19 cellular contexts compared by ENCODE assay signal in the genomic region with DNA sequence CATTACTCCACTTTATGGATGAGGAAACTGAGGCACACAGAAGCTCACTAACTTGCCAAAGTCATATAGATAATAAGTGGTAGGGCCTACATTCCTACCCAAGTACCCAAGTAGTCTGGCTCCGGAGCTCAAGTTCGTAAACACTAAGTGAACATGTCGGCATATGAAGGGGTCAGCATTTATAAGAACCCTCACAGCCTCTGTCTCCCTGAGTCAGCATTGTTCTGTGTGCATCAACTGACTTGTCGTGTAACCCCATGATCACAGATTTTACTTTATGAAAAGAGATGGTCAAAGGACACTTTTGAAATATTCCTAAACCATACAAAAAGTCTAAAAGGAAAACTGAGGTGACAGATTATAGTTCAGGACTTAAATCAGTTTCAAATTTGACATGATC.
"Had no signal": no experiment of that assay in that cellular context is flagged by ENCODE, and none has a peak within 500 bp of the region (broad histone marks: within the 10 kb centered on the region; RNA-seq: fewer than 3 reads in every experiment).

No MANE protein-coding gene starts in this region.

- H3K4me1 Mint-ChIP-seq: activated naive CD4-positive, alpha-beta T cell treated with anti-CD3 and anti-CD28 coated beads, Interleukin-2, amount 10 ng/mL, durations not matched to agents 7 days and 5 days; stimulated activated naive CD8-positive, alpha-beta T cell treated with anti-CD3 and anti-CD28 coated beads, Interleukin-15, amount 100 ng/mL, for 72 hours had no signal

- H3K4me3 ChIP-seq: hepatocyte, left lung, tibial artery had no signal

- H3K27ac Mint-ChIP-seq: activated CD4-positive, alpha-beta memory T cell treated with anti-CD3 and anti-CD28 coated beads for 36 hours; activated naive CD4-positive, alpha-beta T cell treated with anti-CD3 and anti-CD28 coated beads, Interleukin-2, amount 10 ng/mL, durations not matched to agents 7 days and 5 days; activated T-cell treated with anti-CD3 and anti-CD28 coated beads, Interleukin-2, amount 50 U/mL, for 72 hours; effector memory CD8-positive, alpha-beta T cell; stimulated activated naive CD8-positive, alpha-beta T cell treated with anti-CD3 and anti-CD28 coated beads, Interleukin-15, amount 100 ng/mL, for 72 hours had no signal

- ATAC-seq: activated T-cell treated with anti-CD3 and anti-CD28 coated beads, Interleukin-2, amount 50 U/mL, for 72 hours; effector memory CD8-positive, alpha-beta T cell; esophagus mucosa; left lung; stimulated activated naive CD8-positive, alpha-beta T cell treated with anti-CD3 and anti-CD28 coated beads, Interleukin-15, amount 100 ng/mL, for 72 hours had no signal

- H3K36me3 ChIP-seq: left lung, tibial artery had no signal

- H3K27me3 ChIP-seq: hepatocyte, left lung, tibial artery had no signal

- H3K36me3 Mint-ChIP-seq: activated CD4-positive, alpha-beta memory T cell treated with anti-CD3 and anti-CD28 coated beads for 36 hours; activated naive CD4-positive, alpha-beta T cell treated with anti-CD3 and anti-CD28 coated beads, Interleukin-2, amount 10 ng/mL, durations not matched to agents 7 days and 5 days had no signal

- H3K9me3 Mint-ChIP-seq: activated CD4-positive, alpha-beta memory T cell treated with anti-CD3 and anti-CD28 coated beads for 36 hours; activated naive CD4-positive, alpha-beta T cell treated with anti-CD3 and anti-CD28 coated beads, Interleukin-2, amount 10 ng/mL, durations not matched to agents 7 days and 5 days; activated T-cell treated with anti-CD3 and anti-CD28 coated beads, Interleukin-2, amount 50 U/mL, for 72 hours; brain; effector memory CD8-positive, alpha-beta T cell; nephron progenitor cell; stimulated activated naive CD8-positive, alpha-beta T cell treated with anti-CD3 and anti-CD28 coated beads, Interleukin-15, amount 100 ng/mL, for 72 hours had no signal

- H3K27me3 Mint-ChIP-seq: activated naive CD4-positive, alpha-beta T cell treated with anti-CD3 and anti-CD28 coated beads, Interleukin-2, amount 10 ng/mL, durations not matched to agents 7 days and 5 days had no signal

- H3K4me2 ChIP-seq: hepatocyte had no signal

- H3K79me2 ChIP-seq: hepatocyte had no signal

- H3K4me3 Mint-ChIP-seq: activated CD4-positive, alpha-beta memory T cell treated with anti-CD3 and anti-CD28 coated beads for 36 hours; activated naive CD4-positive, alpha-beta T cell treated with anti-CD3 and anti-CD28 coated beads, Interleukin-2, amount 10 ng/mL, durations not matched to agents 7 days and 5 days; activated T-cell treated with anti-CD3 and anti-CD28 coated beads, Interleukin-2, amount 50 U/mL, for 72 hours; effector memory CD8-positive, alpha-beta T cell; nephron progenitor cell; stimulated activated naive CD8-positive, alpha-beta T cell treated with anti-CD3 and anti-CD28 coated beads, Interleukin-15, amount 100 ng/mL, for 72 hours had no signal

- H3K4me1 ChIP-seq: left lung had no signal

- H3K9me3 ChIP-seq: left lung, tibial artery had no signal

- H3K27ac ChIP-seq: left lung had no signal

- DNase-seq: activated CD4-positive, alpha-beta memory T cell treated with anti-CD3 and anti-CD28 coated beads for 36 hours; activated CD4-positive, alpha-beta T cell treated with anti-CD3 and anti-CD28 coated beads for 48 hours; activated effector memory CD4-positive, alpha-beta T cell treated with anti-CD3 and anti-CD28 coated beads, Interleukin-2, amount 50 U/mL, for 16 hours; activated naive CD4-positive, alpha-beta T cell treated with anti-CD3 and anti-CD28 coated beads, Interleukin-2, amount 10 ng/mL, durations not matched to agents 7 days and 5 days; activated T-cell treated with anti-CD3 and anti-CD28 coated beads, Interleukin-2, amount 50 U/mL, for 72 hours; aorta; effector memory CD8-positive, alpha-beta T cell; glutamatergic neuron; kidney glomerular epithelial cell; left lung; nephron progenitor cell; occipital lobe; stimulated activated CD4-positive, alpha-beta T cell treated with anti-CD3 and anti-CD28 coated beads, Interleukin-4, amount 100 ng/mL, for 4 hours; stimulated activated naive CD8-positive, alpha-beta T cell treated with anti-CD3 and anti-CD28 coated beads, Interleukin-15, amount 100 ng/mL, for 72 hours; T-helper 2 cell; tibial artery had no signal
